Comparison of ENCODE assay signal across 13 cellular contexts in genomic region chr2:204437815-204438766, GRCh38.
"Had no signal": no experiment of that assay in that cellular context is flagged by ENCODE, and none has a peak within 500 bp of the region (broad histone marks: within the 10 kb centered on the region; RNA-seq: fewer than 3 reads in every experiment).

No MANE protein-coding gene starts in this region.

- H3K9me3 Mint-ChIP-seq: activated CD4-positive, alpha-beta memory T cell treated with anti-CD3 and anti-CD28 coated beads for 36 hours had no signal

- H3K4me1 Mint-ChIP-seq: memory B cell had no signal

- H3K36me3 Mint-ChIP-seq: activated CD4-positive, alpha-beta memory T cell treated with anti-CD3 and anti-CD28 coated beads for 36 hours; activated naive CD8-positive, alpha-beta T cell; memory B cell; natural killer cell treated with Interleukin-12 subunit alpha and Interleukin-12 subunit beta and Interleukin-15 and Interleukin-18, amount 100 ng/mL, for 72 hours had no signal

- H3K27me3 Mint-ChIP-seq: memory B cell had no signal

- H3K4me3 ChIP-seq: left ventricle myocardium inferior, ovary, tibial nerve had no signal

- H3K27me3 ChIP-seq: foreskin keratinocyte, ovary, tibial nerve had no signal

- H3K27ac Mint-ChIP-seq: activated CD4-positive, alpha-beta memory T cell treated with anti-CD3 and anti-CD28 coated beads for 36 hours; activated naive CD8-positive, alpha-beta T cell; memory B cell; natural killer cell treated with Interleukin-12 subunit alpha and Interleukin-12 subunit beta and Interleukin-15 and Interleukin-18, amount 100 ng/mL, for 72 hours had no signal

- DNase-seq: activated CD4-positive, alpha-beta memory T cell treated with anti-CD3 and anti-CD28 coated beads for 36 hours; activated effector memory CD4-positive, alpha-beta T cell treated with anti-CD3 and anti-CD28 coated beads, Interleukin-2, amount 50 U/mL, for 16 hours; activated T-cell treated with anti-CD3 and anti-CD28 coated beads, Interleukin-2, amount 50 U/mL, for 4 hours; cerebellar nuclear complex; foreskin keratinocyte; left ventricle myocardium inferior; ovary; retina; T-helper 9 cell had no signal

- H3K36me3 ChIP-seq: left ventricle myocardium inferior, ovary, tibial nerve had no signal

- H3K4me1 ChIP-seq: foreskin keratinocyte, left ventricle myocardium inferior, tibial nerve had no signal

- H3K9me3 ChIP-seq: ovary had no signal

- H3K4me3 Mint-ChIP-seq: activated CD4-positive, alpha-beta memory T cell treated with anti-CD3 and anti-CD28 coated beads for 36 hours; activated naive CD8-positive, alpha-beta T cell; activated T-cell treated with anti-CD3 and anti-CD28 coated beads, Interleukin-2, amount 50 U/mL, for 4 hours; memory B cell; natural killer cell treated with Interleukin-12 subunit alpha and Interleukin-12 subunit beta and Interleukin-15 and Interleukin-18, amount 100 ng/mL, for 72 hours had no signal

- H3K27ac ChIP-seq: foreskin keratinocyte, left ventricle myocardium inferior, ovary, tibial nerve had no signal

- ATAC-seq: activated T-cell treated with anti-CD3 and anti-CD28 coated beads, Interleukin-2, amount 50 U/mL, for 4 hours; foreskin keratinocyte; natural killer cell treated with Interleukin-12 subunit alpha and Interleukin-12 subunit beta and Interleukin-15 and Interleukin-18, amount 100 ng/mL, for 72 hours had no signal
